ENCODE assay signal across 10 cellular contexts in genomic region chr6:41767112-41767946, GRCh38. TPM values are rescaled to one million over a fixed set of nuclear protein-coding genes. Genes with fewer than 3 reads are reported as not detected.
A peak's percentile ranks its signal among the peaks of the same experiment; 100 is the strongest.
DNase-seq lines count a peak whose midpoint lies in the region; ATAC-seq and TF ChIP-seq lines count a peak whose summit lies in the region.
"Had no signal": no experiment of that assay in that cellular context is flagged by ENCODE, and none has a peak within 500 bp of the region (broad histone marks: within the 10 kb centered on the region; RNA-seq: fewer than 3 reads in every experiment).

No MANE protein-coding gene starts in this region.

- no peak for ATAC-seq in GM19328 (IDR thresholded peaks at IDR 0.05; ENCODE audit: unreplicated experiment)
- ATAC-seq in HG02973 (IDR thresholded peaks at IDR 0.05; ENCODE audit: unreplicated experiment), result no peak

- TF ChIP-seq CTCF in Peyer's patch (IDR thresholded peaks at IDR 0.05) (no peak), GM13976 (IDR thresholded peaks at IDR 0.05; ENCODE audit: borderline replicate concordance, control extremely low read depth, extremely low read depth, insufficient read depth, missing control alignments) (no peak)

- H3K4me3 ChIP-seq in Peyer's patch, result no peak overlapping the region
- H3K4me3 ChIP-seq: skin epidermis had no signal

- peak overlapping the region in 2 of 4 donors; percentile 2 to 57 for H3K27ac ChIP-seq in Peyer's patch

- H3K9me3 ChIP-seq in Peyer's patch, result no peaks in the 10 kb centered on the region

- H3K36me3 ChIP-seq in Peyer's patch, result peaks cover 0 to 22% (median 0%) of the 10 kb centered on the region in 3 donors

- H3K4me1 ChIP-seq in Peyer's patch, result no peaks in the 10 kb centered on the region

- no peak for TF ChIP-seq POLR2A in Peyer's patch (IDR thresholded peaks at IDR 0.05)

- peak; percentile 73 for DNase-seq in CMK (ENCODE audit: low read depth)
- peak; percentile 55 for DNase-seq in MV-4-11 (lab: John Stamatoyannopoulos, UW)
- DNase-seq in dermis blood vessel endothelial cell, result peak; percentile 65
- DNase-seq in mucosa of gallbladder (ENCODE audit: low spot score), result peak; percentile 55
- DNase-seq in Peyer's patch, result no peak
- no peak for DNase-seq in GM13976 (ENCODE audit: low spot score)
- DNase-seq: RPMI8226 had no signal

- in situ Hi-C loops in GM13976 (cut with MboI; ENCODE audit: low sequenced_read_pairs, unreplicated experiment), result no loop called here

- H3K27me3 ChIP-seq in Peyer's patch, result no peaks in the 10 kb centered on the region

RNA-seq across cellular contexts. Expression of gene FRS3, which starts 12.4 kb away (rescaled TPM):
- 1.2 and 1.8 TPM in 2 replicates for total RNA-seq in dermis blood vessel endothelial cell
- total RNA-seq in mucosa of gallbladder, result 6.3 TPM
- total RNA-seq in Peyer's patch, result 1 to 10 TPM; 3.5 to 8.3 (median 6.5) TPM

RNA-seq across cellular contexts. Expression of gene PRICKLE4, which starts 13.3 kb away (rescaled TPM):
- 6.9 and 10.4 TPM in 2 replicates for total RNA-seq in dermis blood vessel endothelial cell
- total RNA-seq in mucosa of gallbladder, result 13.1 TPM
- 10 to 100 TPM in 3 of 4 donors, 1 to 10 TPM in 1; 3.8 to 23.4 (median 16.8) TPM for total RNA-seq in Peyer's patch

RNA-seq across cellular contexts. Expression of gene PGC, which starts 20.1 kb away (rescaled TPM):
- total RNA-seq in dermis blood vessel endothelial cell, result not detected in 2 replicates
- total RNA-seq in mucosa of gallbladder, result 6.7 TPM
- not detected for total RNA-seq in Peyer's patch

RNA-seq across cellular contexts. Expression of gene TOMM6, which starts 20.2 kb away (rescaled TPM):
- total RNA-seq in dermis blood vessel endothelial cell (76.0 and 85.6 TPM in 2 replicates), mucosa of gallbladder (123 TPM), Peyer's patch (10 to 100 TPM; 36.7 to 72.6 (median 62.4) TPM)

RNA-seq across cellular contexts. Expression of gene TFEB, which starts 31.9 kb away (rescaled TPM):
- total RNA-seq in dermis blood vessel endothelial cell (5.7 and 6.5 TPM in 2 replicates), mucosa of gallbladder (41.7 TPM), Peyer's patch (10 to 100 TPM; 17.6 to 47.9 (median 22.9) TPM)

Comparison
In these comparisons a context has a peak if more than half of its experiments do, and no peak if none do; other contexts are left out.
1. DNase-seq: peak in CMK (single experiment), MV-4-11 (single experiment), dermis blood vessel endothelial cell (single experiment) and mucosa of gallbladder (single experiment); none in Peyer's patch (0 of 3) and GM13976 (single experiment).